Comparison of ENCODE assay signal across 1 cellular context in the genomic region with DNA sequence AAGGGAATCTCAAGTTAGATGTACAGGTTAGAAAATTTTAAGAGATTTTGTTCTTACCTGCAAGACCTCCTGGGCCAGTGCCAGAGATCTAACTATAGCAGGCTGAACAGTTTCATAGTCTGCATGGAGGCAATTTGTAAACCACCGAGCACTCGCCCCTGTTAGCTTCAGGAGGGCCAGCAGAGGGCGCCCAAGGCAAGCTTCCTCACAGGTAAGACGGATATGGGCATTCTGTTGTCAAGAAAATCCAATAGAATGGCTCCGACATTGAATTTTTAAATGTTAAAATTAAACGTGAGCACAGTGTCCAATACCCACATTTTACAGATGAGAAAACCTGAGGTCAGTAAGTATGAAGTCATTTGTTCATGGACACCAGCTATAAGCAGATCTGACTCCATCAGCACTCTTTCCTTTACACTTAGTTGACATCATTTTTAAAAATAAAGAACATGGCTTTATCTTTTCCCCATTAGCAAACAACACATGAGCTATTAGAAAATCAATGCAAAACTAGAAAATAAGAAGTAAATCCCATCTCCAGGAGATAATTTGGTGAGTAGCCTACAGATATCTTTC.
A peak's percentile ranks its signal among the peaks of the same experiment; 100 is the strongest.
TF ChIP-seq lines count a peak whose summit lies in the region.

No MANE protein-coding gene starts in this region.

TF ChIP-seq in K562, 482 proteins besides CTCF, POLR2A, EP300 and RAD21 (continued from another document):
- peak in 1 of 2 experiments; percentile 65; a peak in 1 of 4 replicates for TF ChIP-seq SRF (CRISPR knock-in tag; IDR thresholded peaks at IDR 0.05)
- no peak for TF ChIP-seq BMI1 (IDR thresholded peaks at IDR 0.05; ENCODE audit: low read length)
- TF ChIP-seq ZNF23 (CRISPR knock-in tag; IDR thresholded peaks at IDR 0.05): no peak
- TF ChIP-seq ZNF232 (CRISPR knock-in tag; IDR thresholded peaks at IDR 0.05): no peak
- TF ChIP-seq NELFE (IDR thresholded peaks at IDR 0.05; ENCODE audit: insufficient read depth, insufficient read length): no peak
- TF ChIP-seq CHCHD3 (CRISPR knock-in tag; IDR thresholded peaks at IDR 0.05): no peak
- TF ChIP-seq RB1 (IDR thresholded peaks at IDR 0.05; ENCODE audit: low read depth): no peak
- TF ChIP-seq YY1 (IDR thresholded peaks at IDR 0.05; ENCODE audit: borderline replicate concordance in 1 of 3, control insufficient read depth in 1 of 3, extremely low read depth in 1 of 3, insufficient read depth in 3 of 3, insufficient read length in 1 of 3, insufficient replicate concordance in 2 of 3, low read depth in 1 of 3, low read length in 2 of 3): no peak
- TF ChIP-seq, protein P1, sequence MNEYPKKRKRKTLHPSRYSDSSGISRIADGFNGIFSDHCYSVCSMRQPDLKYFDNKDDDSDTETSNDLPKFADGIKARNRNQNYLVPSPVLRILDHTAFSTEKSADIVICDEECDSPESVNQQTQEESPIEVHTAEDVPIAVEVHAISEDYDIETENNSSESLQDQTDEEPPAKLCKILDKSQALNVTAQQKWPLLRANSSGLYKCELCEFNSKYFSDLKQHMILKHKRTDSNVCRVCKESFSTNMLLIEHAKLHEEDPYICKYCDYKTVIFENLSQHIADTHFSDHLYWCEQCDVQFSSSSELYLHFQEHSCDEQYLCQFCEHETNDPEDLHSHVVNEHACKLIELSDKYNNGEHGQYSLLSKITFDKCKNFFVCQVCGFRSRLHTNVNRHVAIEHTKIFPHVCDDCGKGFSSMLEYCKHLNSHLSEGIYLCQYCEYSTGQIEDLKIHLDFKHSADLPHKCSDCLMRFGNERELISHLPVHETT (CRISPR knock-in tag; conservative IDR thresholded peaks at IDR 0.05 in 1 of 2, IDR thresholded peaks at IDR 0.05 in 1 of 2): no peak
- no peak for TF ChIP-seq ZSCAN29 (IDR thresholded peaks at IDR 0.05)
- no peak for TF ChIP-seq POLR2H (tag; IDR thresholded peaks at IDR 0.05; ENCODE audit: low read depth)
- 0 out of 2 replicates have a peak, but pooled peaks have one; percentile 28 for TF ChIP-seq ETV1 (tag; conservative IDR thresholded peaks at IDR 0.05; ENCODE audit: low read depth)
- TF ChIP-seq, protein P2, sequence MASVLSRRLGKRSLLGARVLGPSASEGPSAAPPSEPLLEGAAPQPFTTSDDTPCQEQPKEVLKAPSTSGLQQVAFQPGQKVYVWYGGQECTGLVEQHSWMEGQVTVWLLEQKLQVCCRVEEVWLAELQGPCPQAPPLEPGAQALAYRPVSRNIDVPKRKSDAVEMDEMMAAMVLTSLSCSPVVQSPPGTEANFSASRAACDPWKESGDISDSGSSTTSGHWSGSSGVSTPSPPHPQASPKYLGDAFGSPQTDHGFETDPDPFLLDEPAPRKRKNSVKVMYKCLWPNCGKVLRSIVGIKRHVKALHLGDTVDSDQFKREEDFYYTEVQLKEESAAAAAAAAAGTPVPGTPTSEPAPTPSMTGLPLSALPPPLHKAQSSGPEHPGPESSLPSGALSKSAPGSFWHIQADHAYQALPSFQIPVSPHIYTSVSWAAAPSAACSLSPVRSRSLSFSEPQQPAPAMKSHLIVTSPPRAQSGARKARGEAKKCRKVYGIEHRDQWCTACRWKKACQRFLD (CRISPR knock-in tag; IDR thresholded peaks at IDR 0.05): no peak
- TF ChIP-seq RBM17 (IDR thresholded peaks at IDR 0.05; ENCODE audit: borderline replicate concordance, low read depth, low read length): no peak
- TF ChIP-seq EP400 (IDR thresholded peaks at IDR 0.05): no peak
- TF ChIP-seq HDAC8 (tag; IDR thresholded peaks at IDR 0.05): no peak
- TF ChIP-seq, protein P3, sequence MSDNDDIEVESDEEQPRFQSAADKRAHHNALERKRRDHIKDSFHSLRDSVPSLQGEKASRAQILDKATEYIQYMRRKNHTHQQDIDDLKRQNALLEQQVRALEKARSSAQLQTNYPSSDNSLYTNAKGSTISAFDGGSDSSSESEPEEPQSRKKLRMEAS (CRISPR knock-in tag; IDR thresholded peaks at IDR 0.05): no peak
- TF ChIP-seq, protein P4, sequence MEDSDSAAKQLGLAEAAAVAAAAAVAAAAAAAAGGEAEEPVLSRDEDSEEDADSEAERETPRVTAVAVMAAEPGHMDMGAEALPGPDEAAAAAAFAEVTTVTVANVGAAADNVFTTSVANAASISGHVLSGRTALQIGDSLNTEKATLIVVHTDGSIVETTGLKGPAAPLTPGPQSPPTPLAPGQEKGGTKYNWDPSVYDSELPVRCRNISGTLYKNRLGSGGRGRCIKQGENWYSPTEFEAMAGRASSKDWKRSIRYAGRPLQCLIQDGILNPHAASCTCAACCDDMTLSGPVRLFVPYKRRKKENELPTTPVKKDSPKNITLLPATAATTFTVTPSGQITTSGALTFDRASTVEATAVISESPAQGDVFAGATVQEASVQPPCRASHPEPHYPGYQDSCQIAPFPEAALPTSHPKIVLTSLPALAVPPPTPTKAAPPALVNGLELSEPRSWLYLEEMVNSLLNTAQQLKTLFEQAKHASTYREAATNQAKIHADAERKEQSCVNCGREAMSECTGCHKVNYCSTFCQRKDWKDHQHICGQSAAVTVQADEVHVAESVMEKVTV (CRISPR knock-in tag; IDR thresholded peaks at IDR 0.05): peak; percentile 68
- TF ChIP-seq, protein P5, sequence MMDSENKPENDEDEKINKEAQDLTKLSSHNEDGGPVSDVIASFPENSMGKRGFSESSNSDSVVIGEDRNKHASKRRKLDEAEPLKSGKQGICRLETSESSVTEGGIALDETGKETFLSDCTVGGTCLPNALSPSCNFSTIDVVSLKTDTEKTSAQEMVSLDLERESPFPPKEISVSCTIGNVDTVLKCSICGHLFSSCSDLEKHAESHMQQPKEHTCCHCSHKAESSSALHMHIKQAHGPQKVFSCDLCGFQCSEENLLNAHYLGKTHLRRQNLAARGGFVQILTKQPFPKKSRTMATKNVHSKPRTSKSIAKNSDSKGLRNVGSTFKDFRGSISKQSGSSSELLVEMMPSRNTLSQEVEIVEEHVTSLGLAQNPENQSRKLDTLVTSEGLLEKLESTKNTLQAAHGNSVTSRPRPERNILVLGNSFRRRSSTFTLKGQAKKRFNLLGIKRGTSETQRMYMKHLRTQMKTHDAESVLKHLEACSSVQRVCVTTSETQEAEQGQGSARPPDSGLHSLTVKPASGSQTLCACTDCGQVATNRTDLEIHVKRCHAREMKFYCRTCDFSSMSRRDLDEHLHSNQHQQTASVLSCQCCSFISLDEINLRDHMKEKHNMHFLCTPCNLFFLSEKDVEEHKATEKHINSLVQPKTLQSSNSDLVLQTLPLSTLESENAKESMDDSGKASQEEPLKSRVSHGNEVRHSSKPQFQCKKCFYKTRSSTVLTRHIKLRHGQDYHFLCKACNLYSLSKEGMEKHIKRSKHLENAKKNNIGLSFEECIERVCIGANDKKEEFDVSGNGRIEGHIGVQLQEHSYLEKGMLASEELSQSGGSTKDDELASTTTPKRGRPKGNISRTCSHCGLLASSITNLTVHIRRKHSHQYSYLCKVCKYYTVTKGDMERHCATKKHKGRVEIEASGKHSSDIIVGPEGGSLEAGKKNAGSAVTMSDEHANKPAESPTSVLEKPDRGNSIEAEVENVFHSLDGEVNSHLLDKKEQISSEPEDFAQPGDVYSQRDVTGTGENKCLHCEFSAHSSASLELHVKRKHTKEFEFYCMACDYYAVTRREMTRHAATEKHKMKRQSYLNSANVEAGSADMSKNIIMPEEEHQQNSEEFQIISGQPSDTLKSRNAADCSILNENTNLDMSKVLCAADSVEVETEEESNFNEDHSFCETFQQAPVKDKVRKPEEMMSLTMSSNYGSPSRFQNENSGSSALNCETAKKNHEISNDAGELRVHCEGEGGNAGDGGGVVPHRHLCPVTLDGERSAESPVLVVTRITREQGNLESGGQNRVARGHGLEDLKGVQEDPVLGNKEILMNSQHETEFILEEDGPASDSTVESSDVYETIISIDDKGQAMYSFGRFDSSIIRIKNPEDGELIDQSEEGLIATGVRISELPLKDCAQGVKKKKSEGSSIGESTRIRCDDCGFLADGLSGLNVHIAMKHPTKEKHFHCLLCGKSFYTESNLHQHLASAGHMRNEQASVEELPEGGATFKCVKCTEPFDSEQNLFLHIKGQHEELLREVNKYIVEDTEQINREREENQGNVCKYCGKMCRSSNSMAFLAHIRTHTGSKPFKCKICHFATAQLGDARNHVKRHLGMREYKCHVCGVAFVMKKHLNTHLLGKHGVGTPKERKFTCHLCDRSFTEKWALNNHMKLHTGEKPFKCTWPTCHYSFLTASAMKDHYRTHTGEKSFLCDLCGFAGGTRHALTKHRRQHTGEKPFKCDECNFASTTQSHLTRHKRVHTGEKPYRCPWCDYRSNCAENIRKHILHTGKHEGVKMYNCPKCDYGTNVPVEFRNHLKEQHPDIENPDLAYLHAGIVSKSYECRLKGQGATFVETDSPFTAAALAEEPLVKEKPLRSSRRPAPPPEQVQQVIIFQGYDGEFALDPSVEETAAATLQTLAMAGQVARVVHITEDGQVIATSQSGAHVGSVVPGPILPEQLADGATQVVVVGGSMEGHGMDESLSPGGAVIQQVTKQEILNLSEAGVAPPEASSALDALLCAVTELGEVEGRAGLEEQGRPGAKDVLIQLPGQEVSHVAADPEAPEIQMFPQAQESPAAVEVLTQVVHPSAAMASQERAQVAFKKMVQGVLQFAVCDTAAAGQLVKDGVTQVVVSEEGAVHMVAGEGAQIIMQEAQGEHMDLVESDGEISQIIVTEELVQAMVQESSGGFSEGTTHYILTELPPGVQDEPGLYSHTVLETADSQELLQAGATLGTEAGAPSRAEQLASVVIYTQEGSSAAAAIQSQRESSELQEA (IDR thresholded peaks at IDR 0.05; ENCODE audit: low read depth): no peak
- no peak for TF ChIP-seq MED1 (CRISPR knock-in tag; IDR thresholded peaks at IDR 0.05; ENCODE audit: borderline replicate concordance)
- no peak for TF ChIP-seq CHD2 (IDR thresholded peaks at IDR 0.05; ENCODE audit: low read depth, low read length)
- TF ChIP-seq MEF2A (IDR thresholded peaks at IDR 0.05; ENCODE audit: control insufficient read depth, low read depth, low read length): no peak
- TF ChIP-seq HDGF (IDR thresholded peaks at IDR 0.05): no peak
- no peak for TF ChIP-seq FIP1L1 (IDR thresholded peaks at IDR 0.05; ENCODE audit: low read depth, low read length, poor library complexity, severe bottlenecking)
- TF ChIP-seq SMARCC2 (IDR thresholded peaks at IDR 0.05; ENCODE audit: low read depth): no peak
- TF ChIP-seq ZNF124 (CRISPR knock-in tag; IDR thresholded peaks at IDR 0.05): no peak
